In the genomic region with DNA sequence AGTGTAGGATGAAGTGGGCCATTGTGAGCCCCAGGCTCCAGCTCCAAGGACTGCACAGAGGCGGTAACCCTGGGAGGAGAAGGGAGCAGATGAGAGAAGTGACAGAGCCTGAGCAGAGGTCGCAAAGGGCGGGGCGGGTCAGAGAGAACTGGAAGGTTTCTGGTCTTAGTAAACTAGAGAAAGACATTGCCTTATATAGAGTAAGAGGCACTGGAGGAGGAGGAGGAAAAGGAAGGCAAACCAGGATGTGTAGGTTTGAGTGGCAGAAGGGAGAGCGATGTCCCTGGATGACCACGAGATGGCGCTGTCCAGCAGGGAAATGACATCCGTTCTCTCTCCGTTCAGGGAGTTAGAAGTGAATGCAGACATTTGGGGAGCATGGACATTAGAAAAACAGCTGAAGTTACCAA, we compare ENCODE assay signal across 8 cellular contexts. TPM values are rescaled to one million over a fixed set of nuclear protein-coding genes. Genes with fewer than 3 reads are reported as not detected.
DNase-seq lines count a peak whose midpoint lies in the region; ATAC-seq and TF ChIP-seq lines count a peak whose summit lies in the region.

No MANE protein-coding gene starts in this region.

- 0 out of 2 replicates have a peak, but pooled peaks cover 6% of the 10 kb centered on the region for H3K4me1 ChIP-seq in PC-3 (ENCODE audit: insufficient read depth, low read length)

- H3K9me3 Mint-ChIP-seq in activated T-cell treated with anti-CD3 and anti-CD28 coated beads, Interleukin-2, amount 50 U/mL, for 24 hours, result peaks cover 12% of the 10 kb centered on the region
- peaks cover 14% of the 10 kb centered on the region for H3K9me3 Mint-ChIP-seq in neural crest cell

- no peak overlapping the region for H3K4me2 ChIP-seq in PC-3 (ENCODE audit: low read length)

- H3K9me3 ChIP-seq in PC-3 (ENCODE audit: low read length), result no peaks in the 10 kb centered on the region

- H3K4me3 Mint-ChIP-seq in activated T-cell treated with anti-CD3 and anti-CD28 coated beads, Interleukin-2, amount 50 U/mL, for 24 hours, result no peak overlapping the region
- peak overlapping the region; percentile 50 for H3K4me3 Mint-ChIP-seq in neural crest cell

- DNase-seq in D341Med (ENCODE audit: low spot score) (peak; percentile 74), HUDEP-2 (lab: John Stamatoyannopoulos, UW; ENCODE audit: unreplicated experiment in 76 of 76) (peak in 67 of 76 experiments; percentile 5 to 78 (median 49)), PC-3 (peak; percentile 79), fibroblast of peridontal ligament (ENCODE audit: extremely low read depth) (peak; percentile 88), neural crest cell (ENCODE audit: low read depth, low spot score) (peak; percentile 83), stromal cell of bone marrow (ENCODE audit: low read depth) (peak; percentile 57)
- DNase-seq in activated T-cell treated with anti-CD3 and anti-CD28 coated beads, Interleukin-2, amount 50 U/mL, for 24 hours, result peak; percentile 81

- POLR2A ChIA-PET in PC-3 (lab: Charles Lee; ENCODE audit: unreplicated experiment), result no interaction called here

- H2AFZ ChIP-seq in PC-3 (ENCODE audit: low read length), result no peak overlapping the region

- H3K79me2 ChIP-seq in PC-3 (ENCODE audit: low read length), result no peaks in the 10 kb centered on the region

- peaks cover 20% of the 10 kb centered on the region for H3K36me3 Mint-ChIP-seq in activated T-cell treated with anti-CD3 and anti-CD28 coated beads, Interleukin-2, amount 50 U/mL, for 24 hours (ENCODE audit: low read depth)
- peaks cover 12% of the 10 kb centered on the region for H3K36me3 Mint-ChIP-seq in neural crest cell (ENCODE audit: low read depth)

- intact Hi-C loops in PC-3 (cut with micrococcal nuclease), result loop anchor here (1.0 to 2.0 kb wide), 2 partner anchors 64 to 125 kb away; no protein-coding TSS in a partner anchor

- no peaks in the 10 kb centered on the region for H3F3A ChIP-seq in PC-3 (ENCODE audit: low read length, unreplicated experiment)

- H3K4me1 Mint-ChIP-seq in activated T-cell treated with anti-CD3 and anti-CD28 coated beads, Interleukin-2, amount 50 U/mL, for 24 hours (ENCODE audit: low read depth), result peaks cover 49% of the 10 kb centered on the region
- H3K4me1 Mint-ChIP-seq in neural crest cell, result peaks cover 25% of the 10 kb centered on the region

- no TSS peak for BruUV-seq in PC-3 (replicated peaks; lab: Mats Ljungman, UMichigan)

- CTCF ChIA-PET in PC-3 (lab: Charles Lee), result interaction anchor here (0.6 kb wide), 1 partner anchor 773 kb away, joined by 3 read pairs; no protein-coding TSS in a partner anchor

- H4K20me1 ChIP-seq in PC-3 (ENCODE audit: low read length), result no peaks in the 10 kb centered on the region

- peaks cover 4% of the 10 kb centered on the region for H3K27me3 ChIP-seq in PC-3 (ENCODE audit: low read length)

- H3K27ac Mint-ChIP-seq in activated T-cell treated with anti-CD3 and anti-CD28 coated beads, Interleukin-2, amount 50 U/mL, for 24 hours, result peak overlapping the region; percentile 68
- peak overlapping the region; percentile 40 for H3K27ac Mint-ChIP-seq in neural crest cell (ENCODE audit: unreplicated experiment)

- H3K4me3 ChIP-seq in PC-3 (ENCODE audit: low read length), result no peak overlapping the region

- no peaks in the 10 kb centered on the region for H3K9me2 ChIP-seq in PC-3 (replicated peaks; ENCODE audit: low read length)

- peak; percentile 92 for ATAC-seq in GM21390 (IDR thresholded peaks at IDR 0.05; ENCODE audit: unreplicated experiment)
- ATAC-seq in PC-3, result peak; percentile 86

- H3K9ac ChIP-seq in PC-3 (ENCODE audit: low read length), result no peak overlapping the region

- no peaks in the 10 kb centered on the region for H3K27me3 Mint-ChIP-seq in activated T-cell treated with anti-CD3 and anti-CD28 coated beads, Interleukin-2, amount 50 U/mL, for 24 hours
- H3K27me3 Mint-ChIP-seq in neural crest cell (ENCODE audit: low read depth), result no peaks in the 10 kb centered on the region

- H3K36me3 ChIP-seq in PC-3 (ENCODE audit: low read depth, low read length), result no peaks in the 10 kb centered on the region

- TF ChIP-seq CTCF in PC-3 (conservative IDR thresholded peaks at IDR 0.05; ENCODE audit: low read depth, low read length) (peak; percentile 76), neural crest cell (conservative IDR thresholded peaks at IDR 0.05) (peak; percentile 88)

- no peak overlapping the region for H3K27ac ChIP-seq in PC-3 (ENCODE audit: low read length)

RNA-seq across cellular contexts. Expression of a gene that starts 49.0 kb away (rescaled TPM):
- total RNA-seq in PC-3 (2014; rRNA removed) (3.3 and 5.9 TPM in 2 replicates), neural crest cell (2.4 and 2.7 TPM in 2 replicates)
